7 cellular contexts compared by ENCODE assay signal in genomic region chr7:14199336-14199735, GRCh38.
"Had no signal": no experiment of that assay in that cellular context is flagged by ENCODE, and none has a peak within 500 bp of the region (broad histone marks: within the 10 kb centered on the region; RNA-seq: fewer than 3 reads in every experiment).

No MANE protein-coding gene starts in this region.

- DNase-seq: IMR-90, KBM-7, KG1 had no signal

- H3K4me3 ChIP-seq: K562 had no signal

- H3K27ac ChIP-seq: HL-60, KMS-11 had no signal

- ATAC-seq: HepG2, K562 had no signal
